Comparison of ENCODE assay signal across 7 cellular contexts in the genomic region with DNA sequence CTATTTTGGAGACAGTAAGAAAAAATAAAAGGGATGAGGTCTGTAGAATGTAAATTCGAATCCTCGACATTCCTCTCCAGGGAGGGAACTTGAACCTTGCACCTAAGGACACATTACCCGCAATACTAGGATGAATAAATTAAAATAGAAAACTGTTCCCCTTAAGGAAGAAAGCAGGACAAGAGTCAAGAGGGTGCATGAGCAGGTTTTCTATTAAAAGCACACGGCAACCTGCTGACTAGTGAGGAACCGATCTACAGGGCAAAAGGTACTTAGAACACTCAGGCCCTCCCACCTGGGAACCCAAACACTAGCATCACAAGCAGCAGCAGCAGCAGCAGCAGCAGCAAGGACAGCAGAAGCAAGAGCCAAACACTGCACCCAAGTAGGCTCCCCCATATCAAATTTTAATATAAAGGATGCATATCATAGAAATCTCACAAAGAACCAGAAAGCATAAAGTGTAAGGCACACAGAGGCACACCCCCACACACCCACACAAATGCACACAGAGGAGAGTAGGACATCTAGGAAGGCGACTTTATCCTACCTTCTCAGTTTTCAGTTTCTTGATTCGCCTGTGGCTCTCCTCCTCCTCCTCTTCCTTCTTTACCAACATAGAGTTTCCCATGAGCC. TPM values are rescaled to one million over a fixed set of nuclear protein-coding genes. Genes with fewer than 3 reads are reported as not detected.
DNase-seq lines count a peak whose midpoint lies in the region; FAIRE-seq and TF ChIP-seq lines count a peak whose summit lies in the region.

No MANE protein-coding gene starts in this region.

- H3K9me1 ChIP-seq in keratinocyte (ENCODE audit: control insufficient read depth, extremely low read depth, insufficient read depth, low read length) = no peaks in the 10 kb centered on the region

- H3K79me2 ChIP-seq in keratinocyte (ENCODE audit: control insufficient read depth, insufficient read depth, low read length) = no peaks in the 10 kb centered on the region

- dilution Hi-C loops in keratinocyte (cut with MboI; ENCODE audit: extremely low pct_ligation_motif_present, low sequenced_read_pairs) = no loop called here

- no peak for FAIRE-seq in keratinocyte (lab: Jason Lieb, UNC)

- no peak for DNase-seq in HFF-Myc (ENCODE audit: extremely low read depth, low read depth)
- DNase-seq in SW480 (ENCODE audit: low spot score) = peak; percentile 75
- no peak for DNase-seq in keratinocyte (ENCODE audit: low read depth, low spot score)
- no peak for DNase-seq in COR-L47 (lab: John Stamatoyannopoulos, UW)
- DNase-seq in immature natural killer cell = no peak
- DNase-seq in type B pancreatic cell (ENCODE audit: extremely low spot score, unreplicated experiment) = no peak

- H3K4me2 ChIP-seq in keratinocyte (ENCODE audit: control insufficient read depth, extremely low read depth, insufficient read depth, low read depth, low read length) = peak overlapping the region; percentile 83

- H3K4me3 ChIP-seq in HFF-Myc (replicated peaks; ENCODE audit: low read depth, low read length) (peak overlapping the region; percentile 62), keratinocyte (ENCODE audit: control insufficient read depth in 2 of 3, extremely low read depth in 1 of 3, insufficient read depth in 2 of 3, low read depth in 1 of 3, low read length in 3 of 3) (no peak overlapping the region)

- no peaks in the 10 kb centered on the region for H3K9me3 ChIP-seq in keratinocyte (ENCODE audit: control insufficient read depth, low read depth, low read length)

- no peak overlapping the region for H3K9ac ChIP-seq in keratinocyte (ENCODE audit: control insufficient read depth, extremely low read depth, insufficient read depth, low read length)

- peaks cover 42% of the 10 kb centered on the region for H3K4me1 ChIP-seq in keratinocyte (ENCODE audit: control insufficient read depth, extremely low read depth, insufficient read depth, low read length)

- H3K9me3 Mint-ChIP-seq in immature natural killer cell (peaks cover 0 to 7% (median 4%) of the 10 kb centered on the region in 6 donors), type B pancreatic cell (no peaks in the 10 kb centered on the region)

- no peaks in the 10 kb centered on the region for H3K36me3 ChIP-seq in keratinocyte (ENCODE audit: control insufficient read depth in 2 of 2, extremely low read depth in 1 of 2, insufficient read depth in 2 of 2, low read length in 2 of 2)

- peaks cover 16% of the 10 kb centered on the region for H3K27me3 ChIP-seq in keratinocyte (ENCODE audit: control insufficient read depth, extremely low read depth, insufficient read depth, low read length)

- H3K4me1 Mint-ChIP-seq in immature natural killer cell (peaks cover 27 to 29% of the 10 kb centered on the region in 2 donors), type B pancreatic cell (ENCODE audit: unreplicated experiment) (peaks cover 26% of the 10 kb centered on the region)

- H3K27ac ChIP-seq in keratinocyte (ENCODE audit: control insufficient read depth, insufficient read depth, low read length) (peak overlapping the region; percentile 58), temporal lobe (ENCODE audit: low read depth, low read length) (peak overlapping the region; percentile 85)

- H3K36me3 Mint-ChIP-seq in immature natural killer cell (peaks cover 0 to 4% (median 0%) of the 10 kb centered on the region in 3 donors), type B pancreatic cell (no peaks in the 10 kb centered on the region)

- no peaks in the 10 kb centered on the region for H4K20me1 ChIP-seq in keratinocyte (ENCODE audit: control insufficient read depth, extremely low read depth, insufficient read depth, low read length)

- H3K4me3 Mint-ChIP-seq in immature natural killer cell (no peak overlapping the region), type B pancreatic cell (no peak overlapping the region)

- no peak for TF ChIP-seq CTCF in HFF-Myc (IDR thresholded peaks at IDR 0.05; ENCODE audit: low read depth, low read length, missing control alignments)
- no peak for TF ChIP-seq CTCF in keratinocyte (optimal IDR thresholded peaks at IDR 0.05 in 1 of 3, IDR thresholded peaks at IDR 0.05 in 1 of 3, conservative IDR thresholded peaks at IDR 0.05 in 1 of 3; ENCODE audit: extremely low read depth in 1 of 3, insufficient read depth in 2 of 3, low read length in 3 of 3)
- TF ChIP-seq CTCF in type B pancreatic cell (conservative IDR thresholded peaks at IDR 0.05) = no peak

- no peak overlapping the region for H3K27ac Mint-ChIP-seq in immature natural killer cell
- H3K27ac Mint-ChIP-seq in type B pancreatic cell = no peak overlapping the region

- no peak overlapping the region for H2AFZ ChIP-seq in keratinocyte (ENCODE audit: control insufficient read depth, low read length)

- peaks cover 12 to 38% (median 20%) of the 10 kb centered on the region in 3 donors for H3K27me3 Mint-ChIP-seq in immature natural killer cell (ENCODE audit: low read depth in 3 of 3)
- H3K27me3 Mint-ChIP-seq in type B pancreatic cell = no peaks in the 10 kb centered on the region

RNA-seq across cellular contexts. Expression of a gene that starts 2.8 kb away (rescaled TPM):
- polyA plus RNA-seq in keratinocyte (0.87 to 1.6 TPM (median 1.1 TPM) in 3 replicates), immature natural killer cell (not detected)
- 1.3 TPM for polyA plus RNA-seq in keratinocyte (2011; ENCODE audit: low read depth)
- polyA plus RNA-seq in keratinocyte (2011; cell fraction: cytosol; rRNA removed) = 0.84 and 0.95 TPM in 2 replicates
- 3.2 and 4.1 TPM in 2 replicates for polyA plus RNA-seq in keratinocyte (2011; cell fraction: nucleus; rRNA removed)
- 0.89 and 1.1 TPM in 2 replicates for polyA plus RNA-seq in keratinocyte (2012; ENCODE audit: low replicate concordance)
- polyA minus RNA-seq in keratinocyte = 2.1 to 2.8 TPM (median 2.4 TPM) in 3 replicates
- polyA minus RNA-seq in keratinocyte (2011; cell fraction: cytosol; rRNA and poly(A)+ RNA removed) = 0.58 TPM
- 1.8 and 3.7 TPM in 2 replicates for polyA minus RNA-seq in keratinocyte (2011; cell fraction: nucleus; rRNA and poly(A)+ RNA removed)
- total RNA-seq in temporal lobe (80.9 TPM), type B pancreatic cell (ENCODE audit: low replicate concordance) (37.4 and 63.0 TPM in 2 replicates)
